36 cellular contexts compared by ENCODE assay signal in the genomic region with DNA sequence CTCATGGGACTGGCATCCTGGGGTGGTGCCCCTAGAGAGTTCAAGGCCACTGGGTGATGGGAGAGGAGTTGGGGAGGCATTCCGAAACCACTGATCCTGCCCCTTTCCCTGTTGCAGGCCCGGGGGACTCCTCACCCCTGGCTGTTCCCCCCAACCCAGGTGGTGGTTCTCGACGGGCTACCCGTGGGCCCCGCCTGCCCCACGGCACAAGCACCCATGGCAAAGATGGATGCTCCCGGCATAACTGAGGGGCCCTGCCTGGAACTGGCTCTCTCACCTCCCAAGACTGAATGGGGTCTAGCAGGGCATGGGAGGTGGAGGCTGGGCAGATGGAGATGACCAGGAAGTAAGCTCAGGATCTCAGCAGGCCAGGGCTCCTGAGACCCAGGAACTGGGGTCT. TPM values are rescaled to one million over a fixed set of nuclear protein-coding genes. Genes with fewer than 3 reads are reported as not detected.
"Had no signal": no experiment of that assay in that cellular context is flagged by ENCODE, and none has a peak within 500 bp of the region (broad histone marks: within the 10 kb centered on the region; RNA-seq: fewer than 3 reads in every experiment).

No MANE protein-coding gene starts in this region.

- DNase-seq: naive B cell; naive thymus-derived CD8-positive, alpha-beta T cell; nephron progenitor cell; occipital lobe; ovary; posterior cingulate gyrus; psoas muscle; right cardiac atrium; spleen; stimulated activated CD4-positive, alpha-beta T cell treated with anti-CD3 and anti-CD28 coated beads, Interleukin-12 subunit alpha, Interleukin-12 subunit beta, amount 100 ng/mL, for 4 hours; stimulated activated CD4-positive, alpha-beta T cell treated with anti-CD3 and anti-CD28 coated beads, Interleukin-1b, Interleukin-23, amount 100 ng/mL, for 48 hours; stimulated activated CD4-positive, alpha-beta T cell treated with anti-CD3 and anti-CD28 coated beads, Interleukin-4, amount 100 ng/mL, for 1 hour; stimulated activated CD4-positive, alpha-beta T cell treated with anti-CD3 and anti-CD28 coated beads, Interleukin-4, amount 100 ng/mL, for 4 hours; stimulated activated CD8-positive, alpha-beta memory T cell treated with anti-CD3 and anti-CD28 coated beads, Interleukin-4, amount 100 ng/mL, for 48 hours; stimulated activated naive CD4-positive, alpha-beta T cell; stimulated activated naive CD8-positive, alpha-beta T cell treated with anti-CD3 and anti-CD28 coated beads, Interleukin-15, amount 100 ng/mL, for 72 hours; stimulated activated naive CD8-positive, alpha-beta T cell treated with anti-CD3 and anti-CD28 coated beads, Interleukin-15, Interleukin-2, amounts not matched to agents 100 U/mL and 50 U/mL, for 24 hours; substantia nigra; testis; tibial artery; trophoblast cell had no signal

- H3K27me3 ChIP-seq: ovary, testis, vagina had no signal

- H2AFZ ChIP-seq: parathyroid adenoma had no signal

- H3K9me3 ChIP-seq: ovary, psoas muscle, spleen, suprapubic skin, testis, tibial artery, upper lobe of left lung, vagina had no signal

- H3K27ac ChIP-seq: ovary, parathyroid adenoma, psoas muscle, skin epidermis, suprapubic skin, testis, tibial artery, upper lobe of left lung, vagina had no signal

- ATAC-seq: naive thymus-derived CD8-positive, alpha-beta T cell; psoas muscle; sciatic nerve; stimulated activated memory B cell treated with anti-CD40 and anti-IgM and Interleukin-4, amounts not matched to agents 10 μg/mL and 1 μg/mL and 100 μg/mL, for 72 hours; stimulated activated naive CD8-positive, alpha-beta T cell treated with anti-CD3 and anti-CD28 coated beads, Interleukin-15, Interleukin-2, amounts not matched to agents 100 U/mL and 50 U/mL, for 24 hours had no signal

- FAIRE-seq: urothelium cell line had no signal

- H3K4me3 Mint-ChIP-seq: naive B cell; natural killer cell treated with Interleukin-12 subunit alpha and Interleukin-12 subunit beta and Interleukin-15 and Interleukin-18, amount 100 ng/mL, for 72 hours; nephron progenitor cell; neural crest cell; stimulated activated memory B cell treated with anti-CD40 and anti-IgM and Interleukin-4, amounts not matched to agents 10 μg/mL and 1 μg/mL and 100 μg/mL, for 72 hours; stimulated activated naive CD8-positive, alpha-beta T cell treated with anti-CD3 and anti-CD28 coated beads, Interleukin-15, amount 100 ng/mL, for 72 hours had no signal

- H3K4me3 ChIP-seq: ovary, psoas muscle, skin epidermis, smooth muscle cell, spleen, suprapubic skin, testis, tibial artery, upper lobe of left lung, vagina had no signal

- H3K9me3 Mint-ChIP-seq: naive thymus-derived CD8-positive, alpha-beta T cell; natural killer cell treated with Interleukin-12 subunit alpha and Interleukin-12 subunit beta and Interleukin-15 and Interleukin-18, amount 100 ng/mL, for 72 hours; nephron progenitor cell; neural crest cell; stimulated activated memory B cell treated with anti-CD40 and anti-IgM and Interleukin-4, amounts not matched to agents 10 μg/mL and 1 μg/mL and 100 μg/mL, for 72 hours; stimulated activated naive CD8-positive, alpha-beta T cell treated with anti-CD3 and anti-CD28 coated beads, Interleukin-15, amount 100 ng/mL, for 72 hours had no signal

- H3K79me2 ChIP-seq: parathyroid adenoma had no signal

- H3K36me3 ChIP-seq: ovary, suprapubic skin, tibial artery, upper lobe of left lung, vagina had no signal

- H3K36me3 Mint-ChIP-seq: naive B cell; naive thymus-derived CD8-positive, alpha-beta T cell; natural killer cell treated with Interleukin-12 subunit alpha and Interleukin-12 subunit beta and Interleukin-15 and Interleukin-18, amount 100 ng/mL, for 72 hours; stimulated activated memory B cell treated with anti-CD40 and anti-IgM and Interleukin-4, amounts not matched to agents 10 μg/mL and 1 μg/mL and 100 μg/mL, for 72 hours had no signal

- H3K4me2 ChIP-seq: smooth muscle cell had no signal

- H3K4me1 Mint-ChIP-seq: stimulated activated memory B cell treated with anti-CD40 and anti-IgM and Interleukin-4, amounts not matched to agents 10 μg/mL and 1 μg/mL and 100 μg/mL, for 72 hours had no signal

- H3K27ac Mint-ChIP-seq: naive B cell; naive thymus-derived CD8-positive, alpha-beta T cell; natural killer cell treated with Interleukin-12 subunit alpha and Interleukin-12 subunit beta and Interleukin-15 and Interleukin-18, amount 100 ng/mL, for 72 hours; nephron progenitor cell; progenitor cell of endocrine pancreas; stimulated activated memory B cell treated with anti-CD40 and anti-IgM and Interleukin-4, amounts not matched to agents 10 μg/mL and 1 μg/mL and 100 μg/mL, for 72 hours; stimulated activated naive CD8-positive, alpha-beta T cell treated with anti-CD3 and anti-CD28 coated beads, Interleukin-15, amount 100 ng/mL, for 72 hours had no signal

- H3K9ac ChIP-seq: parathyroid adenoma had no signal

- H3K4me1 ChIP-seq: parathyroid adenoma, psoas muscle, testis had no signal

RNA-seq across cellular contexts. Expression of a gene that starts 6.6 kb away (rescaled TPM):
- total RNA-seq: naive thymus-derived CD8-positive, alpha-beta T cell; natural killer cell treated with Interleukin-12 subunit alpha and Interleukin-12 subunit beta and Interleukin-15 and Interleukin-18, amount 100 ng/mL, for 72 hours; osteoblast; ovary; psoas muscle; renal cortical epithelial cell; right cardiac atrium; sciatic nerve; smooth muscle cell; suprapubic skin; ureter; vagina had no signal
- polyA plus RNA-seq: naive thymus-derived CD8-positive, alpha-beta T cell; ovary; psoas muscle; right cardiac atrium; smooth muscle cell had no signal

RNA-seq across cellular contexts. Expression of a gene that starts 12.2 kb away (rescaled TPM):
- total RNA-seq: naive thymus-derived CD8-positive, alpha-beta T cell; natural killer cell treated with Interleukin-12 subunit alpha and Interleukin-12 subunit beta and Interleukin-15 and Interleukin-18, amount 100 ng/mL, for 72 hours; occipital lobe; osteoblast; psoas muscle; renal cortical epithelial cell; right cardiac atrium; smooth muscle cell; suprapubic skin had no signal
- polyA plus RNA-seq: psoas muscle, right cardiac atrium, smooth muscle cell had no signal

RNA-seq across cellular contexts. Expression of a gene that starts 29.0 kb away (rescaled TPM):
- total RNA-seq: naive thymus-derived CD8-positive, alpha-beta T cell; occipital lobe; osteoblast; renal cortical epithelial cell; smooth muscle cell had no signal
- polyA plus RNA-seq: smooth muscle cell had no signal
